Comparison of ENCODE assay signal across 8 cellular contexts in genomic region chr15:80780416-80781221, GRCh38. TPM values are rescaled to one million over a fixed set of nuclear protein-coding genes. Genes with fewer than 3 reads are reported as not detected.
DNase-seq lines count a peak whose midpoint lies in the region; ATAC-seq and TF ChIP-seq lines count a peak whose summit lies in the region.

No MANE protein-coding gene starts in this region.

- peak; percentile 86 for DNase-seq in GM03348 (ENCODE audit: low spot score)
- DNase-seq in dermis blood vessel endothelial cell = peak; percentile 71
- peak; percentile 45 for DNase-seq in mucosa of gallbladder (ENCODE audit: low spot score)
- DNase-seq in NCI-H524 treated with DMSO at 0.1 percent for 48 hours (lab: John Stamatoyannopoulos, UW) = no peak

- ATAC-seq in GM21723 (IDR thresholded peaks at IDR 0.05; ENCODE audit: unreplicated experiment) (no peak), GM18511 (IDR thresholded peaks at IDR 0.05; ENCODE audit: unreplicated experiment) (no peak), HG03442 (IDR thresholded peaks at IDR 0.05; ENCODE audit: unreplicated experiment) (no peak)

TF ChIP-seq in PFSK-1, 5 proteins besides CTCF, POLR2A, EP300 and RAD21:
- TF ChIP-seq, protein P1, sequence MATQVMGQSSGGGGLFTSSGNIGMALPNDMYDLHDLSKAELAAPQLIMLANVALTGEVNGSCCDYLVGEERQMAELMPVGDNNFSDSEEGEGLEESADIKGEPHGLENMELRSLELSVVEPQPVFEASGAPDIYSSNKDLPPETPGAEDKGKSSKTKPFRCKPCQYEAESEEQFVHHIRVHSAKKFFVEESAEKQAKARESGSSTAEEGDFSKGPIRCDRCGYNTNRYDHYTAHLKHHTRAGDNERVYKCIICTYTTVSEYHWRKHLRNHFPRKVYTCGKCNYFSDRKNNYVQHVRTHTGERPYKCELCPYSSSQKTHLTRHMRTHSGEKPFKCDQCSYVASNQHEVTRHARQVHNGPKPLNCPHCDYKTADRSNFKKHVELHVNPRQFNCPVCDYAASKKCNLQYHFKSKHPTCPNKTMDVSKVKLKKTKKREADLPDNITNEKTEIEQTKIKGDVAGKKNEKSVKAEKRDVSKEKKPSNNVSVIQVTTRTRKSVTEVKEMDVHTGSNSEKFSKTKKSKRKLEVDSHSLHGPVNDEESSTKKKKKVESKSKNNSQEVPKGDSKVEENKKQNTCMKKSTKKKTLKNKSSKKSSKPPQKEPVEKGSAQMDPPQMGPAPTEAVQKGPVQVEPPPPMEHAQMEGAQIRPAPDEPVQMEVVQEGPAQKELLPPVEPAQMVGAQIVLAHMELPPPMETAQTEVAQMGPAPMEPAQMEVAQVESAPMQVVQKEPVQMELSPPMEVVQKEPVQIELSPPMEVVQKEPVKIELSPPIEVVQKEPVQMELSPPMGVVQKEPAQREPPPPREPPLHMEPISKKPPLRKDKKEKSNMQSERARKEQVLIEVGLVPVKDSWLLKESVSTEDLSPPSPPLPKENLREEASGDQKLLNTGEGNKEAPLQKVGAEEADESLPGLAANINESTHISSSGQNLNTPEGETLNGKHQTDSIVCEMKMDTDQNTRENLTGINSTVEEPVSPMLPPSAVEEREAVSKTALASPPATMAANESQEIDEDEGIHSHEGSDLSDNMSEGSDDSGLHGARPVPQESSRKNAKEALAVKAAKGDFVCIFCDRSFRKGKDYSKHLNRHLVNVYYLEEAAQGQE (IDR thresholded peaks at IDR 0.05; ENCODE audit: insufficient read depth in 1 of 2, low read depth in 2 of 2, low read length in 2 of 2) = peak; percentile 97 to 99
- TF ChIP-seq FOXP2 (optimal IDR thresholded peaks at IDR 0.05; ENCODE audit: borderline replicate concordance, extremely low read depth, extremely low read length, insufficient read depth) = peak; percentile 54
- no peak for TF ChIP-seq POLR2AphosphoS5 (IDR thresholded peaks at IDR 0.05; ENCODE audit: low read depth, low read length)
- no peak for TF ChIP-seq TAF1 (IDR thresholded peaks at IDR 0.05; ENCODE audit: borderline replicate concordance, insufficient read depth, low read length)
- TF ChIP-seq SIN3A (IDR thresholded peaks at IDR 0.05; ENCODE audit: borderline replicate concordance, insufficient read depth, low read length) = peak; percentile 92; the same call in 1 of the 2 replicates

RNA-seq across cellular contexts. Expression of gene CEMIP, which starts 1.4 kb away (rescaled TPM):
- polyA plus RNA-seq in PFSK-1 (2012; ENCODE audit: insufficient read length, low read depth) = 16.5 TPM
- total RNA-seq in dermis blood vessel endothelial cell (0.51 and 0.85 TPM in 2 replicates), mucosa of gallbladder (1.6 TPM)
